ENCODE assay signal across 1 cellular context in genomic region chr5:119357815-119358559, GRCh38.
TF ChIP-seq lines count a peak whose summit lies in the region.

No MANE protein-coding gene starts in this region.

TF ChIP-seq in GM12878, 131 proteins besides CTCF, POLR2A, EP300 and RAD21 (continued from another document):
- TF ChIP-seq, protein P1, sequence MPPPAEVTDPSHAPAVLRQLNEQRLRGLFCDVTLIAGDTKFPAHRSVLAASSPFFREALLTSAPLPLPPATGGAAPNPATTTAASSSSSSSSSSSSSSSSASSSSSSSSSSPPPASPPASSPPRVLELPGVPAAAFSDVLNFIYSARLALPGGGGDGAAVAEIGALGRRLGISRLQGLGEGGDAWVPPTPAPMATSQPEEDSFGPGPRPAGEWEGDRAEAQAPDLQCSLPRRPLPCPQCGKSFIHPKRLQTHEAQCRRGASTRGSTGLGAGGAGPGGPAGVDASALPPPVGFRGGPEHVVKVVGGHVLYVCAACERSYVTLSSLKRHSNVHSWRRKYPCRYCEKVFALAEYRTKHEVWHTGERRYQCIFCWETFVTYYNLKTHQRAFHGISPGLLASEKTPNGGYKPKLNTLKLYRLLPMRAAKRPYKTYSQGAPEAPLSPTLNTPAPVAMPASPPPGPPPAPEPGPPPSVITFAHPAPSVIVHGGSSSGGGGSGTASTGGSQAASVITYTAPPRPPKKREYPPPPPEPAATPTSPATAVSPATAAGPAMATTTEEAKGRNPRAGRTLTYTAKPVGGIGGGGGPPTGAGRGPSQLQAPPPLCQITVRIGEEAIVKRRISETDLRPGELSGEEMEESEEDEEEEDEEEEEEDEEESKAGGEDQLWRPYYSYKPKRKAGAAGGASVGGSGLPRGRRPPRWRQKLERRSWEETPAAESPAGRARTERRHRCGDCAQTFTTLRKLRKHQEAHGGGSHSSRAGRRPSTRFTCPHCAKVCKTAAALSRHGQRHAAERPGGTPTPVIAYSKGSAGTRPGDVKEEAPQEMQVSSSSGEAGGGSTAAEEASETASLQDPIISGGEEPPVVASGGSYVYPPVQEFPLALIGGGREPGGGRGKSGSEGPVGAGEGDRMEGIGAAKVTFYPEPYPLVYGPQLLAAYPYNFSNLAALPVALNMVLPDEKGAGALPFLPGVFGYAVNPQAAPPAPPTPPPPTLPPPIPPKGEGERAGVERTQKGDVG (CRISPR knock-in tag; IDR thresholded peaks at IDR 0.05): no peak
- TF ChIP-seq NBN (IDR thresholded peaks at IDR 0.05) (no peak), FOXK2 (IDR thresholded peaks at IDR 0.05) (no peak), KLF5 (IDR thresholded peaks at IDR 0.05; ENCODE audit: partially characterized antibody) (no peak), RELA (IDR thresholded peaks at IDR 0.05; ENCODE audit: borderline replicate concordance, partially characterized antibody) (no peak), ZSCAN29 (IDR thresholded peaks at IDR 0.05) (no peak), PML (IDR thresholded peaks at IDR 0.05; ENCODE audit: low read length) (no peak), IKZF2 (IDR thresholded peaks at IDR 0.05) (no peak), JUND (IDR thresholded peaks at IDR 0.05; ENCODE audit: low read depth, low read length) (no peak), SREBF1 (IDR thresholded peaks at IDR 0.05; ENCODE audit: low read length) (no peak), STAT1 (conservative IDR thresholded peaks at IDR 0.05) (no peak), NRF1 (conservative IDR thresholded peaks at IDR 0.05; ENCODE audit: low read depth, low read length) (no peak), TARDBP (IDR thresholded peaks at IDR 0.05; ENCODE audit: borderline replicate concordance) (no peak)
- TF ChIP-seq, protein P2, sequence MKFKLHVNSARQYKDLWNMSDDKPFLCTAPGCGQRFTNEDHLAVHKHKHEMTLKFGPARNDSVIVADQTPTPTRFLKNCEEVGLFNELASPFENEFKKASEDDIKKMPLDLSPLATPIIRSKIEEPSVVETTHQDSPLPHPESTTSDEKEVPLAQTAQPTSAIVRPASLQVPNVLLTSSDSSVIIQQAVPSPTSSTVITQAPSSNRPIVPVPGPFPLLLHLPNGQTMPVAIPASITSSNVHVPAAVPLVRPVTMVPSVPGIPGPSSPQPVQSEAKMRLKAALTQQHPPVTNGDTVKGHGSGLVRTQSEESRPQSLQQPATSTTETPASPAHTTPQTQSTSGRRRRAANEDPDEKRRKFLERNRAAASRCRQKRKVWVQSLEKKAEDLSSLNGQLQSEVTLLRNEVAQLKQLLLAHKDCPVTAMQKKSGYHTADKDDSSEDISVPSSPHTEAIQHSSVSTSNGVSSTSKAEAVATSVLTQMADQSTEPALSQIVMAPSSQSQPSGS (IDR thresholded peaks at IDR 0.05; ENCODE audit: low read length): no peak
- TF ChIP-seq, protein P3, sequence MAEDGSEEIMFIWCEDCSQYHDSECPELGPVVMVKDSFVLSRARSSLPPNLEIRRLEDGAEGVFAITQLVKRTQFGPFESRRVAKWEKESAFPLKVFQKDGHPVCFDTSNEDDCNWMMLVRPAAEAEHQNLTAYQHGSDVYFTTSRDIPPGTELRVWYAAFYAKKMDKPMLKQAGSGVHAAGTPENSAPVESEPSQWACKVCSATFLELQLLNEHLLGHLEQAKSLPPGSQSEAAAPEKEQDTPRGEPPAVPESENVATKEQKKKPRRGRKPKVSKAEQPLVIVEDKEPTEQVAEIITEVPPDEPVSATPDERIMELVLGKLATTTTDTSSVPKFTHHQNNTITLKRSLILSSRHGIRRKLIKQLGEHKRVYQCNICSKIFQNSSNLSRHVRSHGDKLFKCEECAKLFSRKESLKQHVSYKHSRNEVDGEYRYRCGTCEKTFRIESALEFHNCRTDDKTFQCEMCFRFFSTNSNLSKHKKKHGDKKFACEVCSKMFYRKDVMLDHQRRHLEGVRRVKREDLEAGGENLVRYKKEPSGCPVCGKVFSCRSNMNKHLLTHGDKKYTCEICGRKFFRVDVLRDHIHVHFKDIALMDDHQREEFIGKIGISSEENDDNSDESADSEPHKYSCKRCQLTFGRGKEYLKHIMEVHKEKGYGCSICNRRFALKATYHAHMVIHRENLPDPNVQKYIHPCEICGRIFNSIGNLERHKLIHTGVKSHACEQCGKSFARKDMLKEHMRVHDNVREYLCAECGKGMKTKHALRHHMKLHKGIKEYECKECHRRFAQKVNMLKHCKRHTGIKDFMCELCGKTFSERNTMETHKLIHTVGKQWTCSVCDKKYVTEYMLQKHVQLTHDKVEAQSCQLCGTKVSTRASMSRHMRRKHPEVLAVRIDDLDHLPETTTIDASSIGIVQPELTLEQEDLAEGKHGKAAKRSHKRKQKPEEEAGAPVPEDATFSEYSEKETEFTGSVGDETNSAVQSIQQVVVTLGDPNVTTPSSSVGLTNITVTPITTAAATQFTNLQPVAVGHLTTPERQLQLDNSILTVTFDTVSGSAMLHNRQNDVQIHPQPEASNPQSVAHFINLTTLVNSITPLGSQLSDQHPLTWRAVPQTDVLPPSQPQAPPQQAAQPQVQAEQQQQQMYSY (CRISPR knock-in tag; IDR thresholded peaks at IDR 0.05): no peak
